ENCODE assay signal across 20 cellular contexts in the genomic region with DNA sequence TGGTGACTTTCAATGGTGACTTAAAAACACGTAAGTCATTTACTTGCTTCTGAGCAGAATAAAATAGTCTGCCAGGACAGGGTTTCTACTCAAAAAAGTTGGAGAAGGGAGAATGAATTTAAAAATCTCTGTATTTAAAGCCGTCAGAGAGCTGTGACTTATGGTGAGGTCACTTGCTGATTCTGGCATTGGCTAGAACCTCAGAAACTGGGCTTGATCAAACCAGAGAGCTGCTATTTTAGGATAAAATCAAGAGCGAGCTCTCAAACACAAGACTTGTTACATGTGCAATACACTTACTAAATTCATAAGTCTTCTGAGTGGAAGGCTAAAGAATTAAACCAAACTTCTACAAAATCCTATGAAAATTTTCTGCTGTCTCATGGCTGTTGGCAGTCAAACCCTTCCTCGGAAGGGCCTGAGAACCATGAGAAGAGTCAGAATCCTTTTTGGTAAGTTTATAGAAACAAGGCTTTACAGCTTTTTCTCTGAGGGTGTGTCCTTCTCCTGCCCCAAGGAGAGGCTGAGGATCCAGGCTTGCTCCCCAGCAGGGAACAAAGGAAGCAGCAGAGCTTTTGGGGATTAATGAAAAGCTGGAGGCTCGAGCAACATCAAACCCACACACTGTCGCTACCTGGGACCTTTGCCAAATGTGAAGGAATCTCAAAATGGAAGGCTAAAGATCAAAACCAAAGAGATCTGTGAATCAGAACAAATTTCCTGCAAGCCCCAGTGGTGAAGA.
DNase-seq lines count a peak whose midpoint lies in the region; ATAC-seq and TF ChIP-seq lines count a peak whose summit lies in the region.
"Had no signal": no experiment of that assay in that cellular context is flagged by ENCODE, and none has a peak within 500 bp of the region (broad histone marks: within the 10 kb centered on the region; RNA-seq: fewer than 3 reads in every experiment).

No MANE protein-coding gene starts in this region.

- H3K4me2 ChIP-seq in IMR-90 (ENCODE audit: low read depth, low read length), result no peak overlapping the region
- H3K4me2 ChIP-seq: KMS-11 had no signal

- no peak for ATAC-seq in IMR-90 (ENCODE audit: low read depth)
- ATAC-seq in heart left ventricle, result peak in 2 of 4 donors; percentile 32 to 33
- ATAC-seq: gastrocnemius medialis, mucosa of descending colon had no signal

- no peaks in the 10 kb centered on the region for H4K20me1 ChIP-seq in IMR-90 (ENCODE audit: insufficient read depth, low read length)

- POLR2A ChIA-PET in IMR-90 (lab: Charles Lee; ENCODE audit: unreplicated experiment), result no interaction called here

- no peak overlapping the region for H3K27ac Mint-ChIP-seq in endothelial cell (ENCODE audit: unreplicated experiment)

- WGBS in IMR-90 (ENCODE audit: extremely low coverage in 2 of 2, insufficient read length in 1 of 2), 2 experiments, result no CpG with 5 or more reads among the region's 6 CpGs
- WGBS in heart left ventricle, 4 donors, result 42 to 51% (median 46%) methylated on average over 6 of the region's 6 CpGs

- H3K9me3 Mint-ChIP-seq in endothelial cell (ENCODE audit: unreplicated experiment), result peaks cover 11% of the 10 kb centered on the region

- no peak overlapping the region for H2BK5ac ChIP-seq in IMR-90 (ENCODE audit: low read depth, low read length, poor library complexity, severe bottlenecking)

- H3K9me3 ChIP-seq in IMR-90 (ENCODE audit: control insufficient read depth, insufficient read depth, low read length) (peaks cover 2% of the 10 kb centered on the region; the same call in 1 of the 2 replicates), heart left ventricle (peaks cover 0 to 5% (median 0%) of the 10 kb centered on the region in 12 donors), subcutaneous abdominal adipose tissue (ENCODE audit: control insufficient read depth in 5 of 5, low read length in 5 of 5) (no peaks in the 10 kb centered on the region)
- H3K9me3 ChIP-seq: gastrocnemius medialis, HAP-1, mucosa of descending colon, suprapubic skin had no signal

- H3K27ac ChIP-seq in IMR-90 (ENCODE audit: insufficient read depth, low read length) (no peak overlapping the region), heart left ventricle (peak overlapping the region in 11 of 12 donors; percentile 3 to 74 (median 31)), subcutaneous abdominal adipose tissue (ENCODE audit: low read depth, low read length) (peak overlapping the region; percentile 22)
- H3K27ac ChIP-seq: KMS-11, suprapubic skin had no signal

- no peak overlapping the region for H3K18ac ChIP-seq in IMR-90 (ENCODE audit: low read depth, low read length)

- no peak overlapping the region for H2BK120ac ChIP-seq in IMR-90 (ENCODE audit: low read depth, low read length)

- no peak overlapping the region for H2AK9ac ChIP-seq in IMR-90 (replicated peaks; ENCODE audit: low read depth, low read length, poor library complexity)

- no peaks in the 10 kb centered on the region for H3K27me3 Mint-ChIP-seq in endothelial cell (ENCODE audit: unreplicated experiment)

- no peak overlapping the region for H3K4ac ChIP-seq in IMR-90 (ENCODE audit: low read depth, low read length)

- no peaks in the 10 kb centered on the region for H3K36me3 Mint-ChIP-seq in endothelial cell (ENCODE audit: low read depth, unreplicated experiment)

- in situ Hi-C loops in IMR-90 (cut with MboI; ENCODE audit: low sequenced_read_pairs), result no loop called here

- no peak overlapping the region for H3K14ac ChIP-seq in IMR-90 (replicated peaks; ENCODE audit: low read depth, low read length)

- H2BK20ac ChIP-seq in IMR-90 (ENCODE audit: low read depth, low read length), result no peak overlapping the region

- CTCF ChIA-PET in IMR-90 (lab: Yijun Ruan, JAX), result no interaction called here

- intact Hi-C loops in IMR-90 (cut with micrococcal nuclease) (no loop called here), heart left ventricle (cut with DNase I) (loop anchor here in 1 of 10 donors (10.0 kb wide), 1 partner anchor 60 kb away; no protein-coding TSS in a partner anchor)

- H3K9ac ChIP-seq in IMR-90 (ENCODE audit: low read depth, low read length) (no peak overlapping the region), subcutaneous abdominal adipose tissue (ENCODE audit: low read length in 5 of 5) (no peak overlapping the region)
- H3K9ac ChIP-seq: KMS-11 had no signal

- H4K8ac ChIP-seq in IMR-90 (ENCODE audit: low read depth in 2 of 2, low read length in 2 of 2), result no peak overlapping the region

- H3K23ac ChIP-seq in IMR-90 (ENCODE audit: low read depth, low read length), result no peak overlapping the region

- H4K5ac ChIP-seq in IMR-90 (ENCODE audit: low read depth, low read length), result no peak overlapping the region

- no peaks in the 10 kb centered on the region for H3K4me1 Mint-ChIP-seq in endothelial cell (ENCODE audit: unreplicated experiment)

- no peak for TF ChIP-seq RAD21 in IMR-90 (IDR thresholded peaks at IDR 0.05; ENCODE audit: low read length)

- no peak overlapping the region for H4K91ac ChIP-seq in IMR-90 (ENCODE audit: insufficient read depth, low read depth, low read length)

- no peak overlapping the region for H2AFZ ChIP-seq in IMR-90 (replicated peaks; ENCODE audit: low read length, poor library complexity)

- H3K79me1 ChIP-seq in IMR-90 (ENCODE audit: low read depth in 1 of 2, low read length in 2 of 2), result no peaks in the 10 kb centered on the region

- TF ChIP-seq CTCF in IMR-90 (conservative IDR thresholded peaks at IDR 0.05; ENCODE audit: low read depth, low read length) (no peak), heart left ventricle (IDR thresholded peaks at IDR 0.05) (no peak), endothelial cell (IDR thresholded peaks at IDR 0.05; ENCODE audit: unreplicated experiment) (no peak)

- no peak overlapping the region for H3K56ac ChIP-seq in IMR-90 (ENCODE audit: extremely low read depth, insufficient read depth, low read length)

- no peak overlapping the region for H2AK5ac ChIP-seq in IMR-90 (ENCODE audit: low read depth, low read length)

- H3K27me3 ChIP-seq in IMR-90 (ENCODE audit: control insufficient read depth, insufficient read depth, low read length) (no peaks in the 10 kb centered on the region), heart left ventricle (no peaks in the 10 kb centered on the region), subcutaneous abdominal adipose tissue (ENCODE audit: control insufficient read depth in 5 of 5, insufficient read depth in 4 of 5, low read length in 5 of 5) (no peaks in the 10 kb centered on the region)
- H3K27me3 ChIP-seq: dorsolateral prefrontal cortex, gastrocnemius medialis, suprapubic skin had no signal

- H3K9me1 ChIP-seq in IMR-90 (ENCODE audit: insufficient read depth, low read length), result no peaks in the 10 kb centered on the region

- H2BK15ac ChIP-seq in IMR-90 (ENCODE audit: low read depth, low read length), result no peak overlapping the region

- BruUV-seq in IMR-90 (replicated peaks; lab: Mats Ljungman, UMichigan), result no TSS peak

- DNase-seq in IMR-90 (peak; percentile 22), astrocyte of the hippocampus (ENCODE audit: low read depth, low spot score) (peak; percentile 60), heart left ventricle (peak in 1 of 5 donors; percentile 8), NCI-H1092 (lab: John Stamatoyannopoulos, UW) (no peak), endothelial cell (ENCODE audit: low spot score) (no peak), COLO829 (ENCODE audit: low spot score) (no peak)
- DNase-seq in activated T-cell treated with anti-CD3 and anti-CD28 coated beads, Interleukin-2, amount 50 U/mL, for 1 hour, result no peak
- DNase-seq: activated CD4-positive, alpha-beta T cell treated with anti-CD3 and anti-CD28 coated beads for 1 hour; activated CD8-positive, alpha-beta memory T cell treated with anti-CD3 and anti-CD28 coated beads, Interleukin-2, amount 50 U/mL, for 48 hours; DMS79 treated with DMSO at 0.1 percent for 48 hours; dorsolateral prefrontal cortex; gastrocnemius medialis; mucosa of descending colon; NCI-H524 treated with DMSO at 0.1 percent for 48 hours; RPMI8226; T-helper 2 cell had no signal

- no peaks in the 10 kb centered on the region for H3K36me3 ChIP-seq in IMR-90 (ENCODE audit: control insufficient read depth, insufficient read depth, low read length)
- H3K36me3 ChIP-seq in heart left ventricle, result no peaks in the 10 kb centered on the region
- no peaks in the 10 kb centered on the region for H3K36me3 ChIP-seq in subcutaneous abdominal adipose tissue (ENCODE audit: control insufficient read depth in 5 of 5, insufficient read depth in 5 of 5, low read length in 5 of 5)
- H3K36me3 ChIP-seq: gastrocnemius medialis, HAP-1, suprapubic skin had no signal

- dilution Hi-C loops in IMR-90 (cut with HindIII; ENCODE audit: low sequenced_read_pairs, unreplicated experiment), result no loop called here

- H3K4me1 ChIP-seq in IMR-90 (ENCODE audit: control insufficient read depth, insufficient read depth, low read length) (no peaks in the 10 kb centered on the region), heart left ventricle (peaks cover 0 to 24% (median 0%) of the 10 kb centered on the region in 12 donors), subcutaneous abdominal adipose tissue (ENCODE audit: control insufficient read depth in 5 of 5, insufficient read depth in 5 of 5, low read length in 5 of 5) (peaks cover 0 to 28% (median 13%) of the 10 kb centered on the region in 5 donors)
- H3K4me1 ChIP-seq: HAP-1, suprapubic skin had no signal

- no peak for TF ChIP-seq POLR2A in IMR-90 (IDR thresholded peaks at IDR 0.05; ENCODE audit: low read depth, low read length)
- TF ChIP-seq POLR2A in heart left ventricle (IDR thresholded peaks at IDR 0.05), result no peak

- H3K4me3 ChIP-seq in IMR-90 (ENCODE audit: insufficient read depth, low read depth, low read length) (no peak overlapping the region), heart left ventricle (peak overlapping the region in 1 of 12 donors; percentile 14), subcutaneous abdominal adipose tissue (ENCODE audit: low read depth in 1 of 5, low read length in 5 of 5) (peak overlapping the region in 2 of 5 donors; percentile 4 to 29)
- H3K4me3 ChIP-seq: dorsolateral prefrontal cortex, gastrocnemius medialis, HAP-1, mucosa of descending colon, suprapubic skin had no signal

- H3K4me3 Mint-ChIP-seq in endothelial cell (ENCODE audit: unreplicated experiment), result no peak overlapping the region

TF ChIP-seq in IMR-90, 13 proteins besides CTCF, POLR2A, EP300 and RAD21 (continues in another document):
- no peak for TF ChIP-seq MAFK (IDR thresholded peaks at IDR 0.05; ENCODE audit: low read depth, low read length)
- no peak for TF ChIP-seq CEBPB (IDR thresholded peaks at IDR 0.05; ENCODE audit: low read depth, low read length)
- no peak for TF ChIP-seq SMC3 (IDR thresholded peaks at IDR 0.05; ENCODE audit: low read depth, low read length)
- TF ChIP-seq, protein P1, sequence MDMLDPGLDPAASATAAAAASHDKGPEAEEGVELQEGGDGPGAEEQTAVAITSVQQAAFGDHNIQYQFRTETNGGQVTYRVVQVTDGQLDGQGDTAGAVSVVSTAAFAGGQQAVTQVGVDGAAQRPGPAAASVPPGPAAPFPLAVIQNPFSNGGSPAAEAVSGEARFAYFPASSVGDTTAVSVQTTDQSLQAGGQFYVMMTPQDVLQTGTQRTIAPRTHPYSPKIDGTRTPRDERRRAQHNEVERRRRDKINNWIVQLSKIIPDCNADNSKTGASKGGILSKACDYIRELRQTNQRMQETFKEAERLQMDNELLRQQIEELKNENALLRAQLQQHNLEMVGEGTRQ (IDR thresholded peaks at IDR 0.05; ENCODE audit: low read depth, low read length), result no peak
- no peak for TF ChIP-seq RFX5 (IDR thresholded peaks at IDR 0.05; ENCODE audit: low read depth, low read length)

Comparison
In these comparisons a context has a peak if more than half of its experiments do, and no peak if none do; other contexts are left out.
1. DNase-seq: peak in IMR-90 (single experiment) and astrocyte of the hippocampus (single experiment); none in NCI-H1092 (single experiment), activated T-cell treated with anti-CD3 and anti-CD28 coated beads, Interleukin-2, amount 50 U/mL, for 1 hour (single experiment), endothelial cell (single experiment) and COLO829 (single experiment).